ENCODE assay signal across 1 cellular context in the genomic region with DNA sequence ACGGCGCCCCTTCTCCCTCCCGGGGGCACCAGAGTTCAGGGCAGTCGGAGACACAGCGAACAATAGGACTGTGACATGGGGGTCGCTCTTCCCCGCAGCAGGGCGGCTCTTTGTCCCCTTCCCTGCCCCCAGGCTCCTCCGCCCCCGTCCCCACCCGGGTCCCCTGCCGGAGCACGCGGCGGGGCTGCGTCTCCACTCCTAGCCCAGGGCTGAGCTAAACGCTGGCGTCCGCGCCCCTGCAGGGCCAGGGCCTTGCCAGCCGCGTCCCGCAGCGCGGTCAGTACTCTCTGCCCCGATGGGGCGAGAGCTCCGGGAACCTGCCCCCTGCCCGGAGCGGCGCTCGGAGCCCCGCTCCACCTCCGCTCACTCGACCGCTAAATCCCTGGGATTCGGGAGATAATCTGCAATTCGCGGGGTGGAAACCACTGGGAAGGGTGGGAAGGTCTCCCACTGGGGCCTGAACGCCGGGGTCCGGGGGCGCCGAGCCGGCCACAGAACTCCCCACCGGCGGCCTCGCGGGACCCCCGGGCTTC.
TF ChIP-seq lines count a peak whose summit lies in the region.

No MANE protein-coding gene starts in this region.

TF ChIP-seq in HepG2, 621 proteins besides CTCF, POLR2A, EP300 and RAD21 (continued from another document and continues in another):
- TF ChIP-seq, protein P1, sequence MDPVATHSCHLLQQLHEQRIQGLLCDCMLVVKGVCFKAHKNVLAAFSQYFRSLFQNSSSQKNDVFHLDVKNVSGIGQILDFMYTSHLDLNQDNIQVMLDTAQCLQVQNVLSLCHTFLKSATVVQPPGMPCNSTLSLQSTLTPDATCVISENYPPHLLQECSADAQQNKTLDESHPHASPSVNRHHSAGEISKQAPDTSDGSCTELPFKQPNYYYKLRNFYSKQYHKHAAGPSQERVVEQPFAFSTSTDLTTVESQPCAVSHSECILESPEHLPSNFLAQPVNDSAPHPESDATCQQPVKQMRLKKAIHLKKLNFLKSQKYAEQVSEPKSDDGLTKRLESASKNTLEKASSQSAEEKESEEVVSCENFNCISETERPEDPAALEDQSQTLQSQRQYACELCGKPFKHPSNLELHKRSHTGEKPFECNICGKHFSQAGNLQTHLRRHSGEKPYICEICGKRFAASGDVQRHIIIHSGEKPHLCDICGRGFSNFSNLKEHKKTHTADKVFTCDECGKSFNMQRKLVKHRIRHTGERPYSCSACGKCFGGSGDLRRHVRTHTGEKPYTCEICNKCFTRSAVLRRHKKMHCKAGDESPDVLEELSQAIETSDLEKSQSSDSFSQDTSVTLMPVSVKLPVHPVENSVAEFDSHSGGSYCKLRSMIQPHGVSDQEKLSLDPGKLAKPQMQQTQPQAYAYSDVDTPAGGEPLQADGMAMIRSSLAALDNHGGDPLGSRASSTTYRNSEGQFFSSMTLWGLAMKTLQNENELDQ (CRISPR knock-in tag; IDR thresholded peaks at IDR 0.05; ENCODE audit: borderline replicate concordance) = no peak
- TF ChIP-seq ZNF20 (CRISPR knock-in tag; IDR thresholded peaks at IDR 0.05) = peak; percentile 52; the same call in 1 of the 2 replicates
- TF ChIP-seq CBX1 (IDR thresholded peaks at IDR 0.05; ENCODE audit: low read depth) = no peak
- TF ChIP-seq, protein P2, sequence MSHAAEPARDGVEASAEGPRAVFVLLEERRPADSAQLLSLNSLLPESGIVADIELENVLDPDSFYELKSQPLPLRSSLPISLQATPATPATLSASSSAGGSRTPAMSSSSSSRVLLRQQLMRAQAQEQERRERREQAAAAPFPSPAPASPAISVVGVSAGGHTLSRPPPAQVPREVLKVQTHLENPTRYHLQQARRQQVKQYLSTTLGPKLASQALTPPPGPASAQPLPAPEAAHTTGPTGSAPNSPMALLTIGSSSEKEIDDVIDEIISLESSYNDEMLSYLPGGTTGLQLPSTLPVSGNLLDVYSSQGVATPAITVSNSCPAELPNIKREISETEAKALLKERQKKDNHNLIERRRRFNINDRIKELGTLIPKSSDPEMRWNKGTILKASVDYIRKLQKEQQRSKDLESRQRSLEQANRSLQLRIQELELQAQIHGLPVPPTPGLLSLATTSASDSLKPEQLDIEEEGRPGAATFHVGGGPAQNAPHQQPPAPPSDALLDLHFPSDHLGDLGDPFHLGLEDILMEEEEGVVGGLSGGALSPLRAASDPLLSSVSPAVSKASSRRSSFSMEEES (CRISPR knock-in tag; IDR thresholded peaks at IDR 0.05) = no peak
- TF ChIP-seq GRHL1 (CRISPR knock-in tag; conservative IDR thresholded peaks at IDR 0.05) = no peak
- TF ChIP-seq, protein P3, sequence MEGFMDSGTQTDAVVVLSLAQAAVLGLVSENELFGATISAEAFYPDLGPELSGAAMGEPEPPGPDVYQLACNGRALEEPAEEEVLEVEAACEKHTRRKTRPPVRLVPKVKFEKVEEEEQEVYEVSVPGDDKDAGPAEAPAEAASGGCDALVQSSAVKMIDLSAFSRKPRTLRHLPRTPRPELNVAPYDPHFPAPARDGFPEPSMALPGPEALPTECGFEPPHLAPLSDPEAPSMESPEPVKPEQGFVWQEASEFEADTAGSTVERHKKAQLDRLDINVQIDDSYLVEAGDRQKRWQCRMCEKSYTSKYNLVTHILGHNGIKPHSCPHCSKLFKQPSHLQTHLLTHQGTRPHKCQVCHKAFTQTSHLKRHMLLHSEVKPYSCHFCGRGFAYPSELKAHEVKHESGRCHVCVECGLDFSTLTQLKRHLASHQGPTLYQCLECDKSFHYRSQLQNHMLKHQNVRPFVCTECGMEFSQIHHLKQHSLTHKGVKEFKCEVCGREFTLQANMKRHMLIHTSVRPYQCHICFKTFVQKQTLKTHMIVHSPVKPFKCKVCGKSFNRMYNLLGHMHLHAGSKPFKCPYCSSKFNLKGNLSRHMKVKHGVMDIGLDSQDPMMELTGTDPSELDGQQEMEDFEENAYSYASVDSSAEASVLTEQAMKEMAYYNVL (CRISPR knock-in tag; IDR thresholded peaks at IDR 0.05; ENCODE audit: borderline replicate concordance) = 0 out of 2 replicates have a peak, but pooled peaks have one; percentile 32
- TF ChIP-seq DZIP1 (CRISPR knock-in tag; IDR thresholded peaks at IDR 0.05) = no peak
- no peak for TF ChIP-seq ZNF367 (CRISPR knock-in tag; IDR thresholded peaks at IDR 0.05; ENCODE audit: borderline replicate concordance)
- no peak for TF ChIP-seq NKX3-1 (CRISPR knock-in tag; IDR thresholded peaks at IDR 0.05)
- no peak for TF ChIP-seq GTF2F1 (IDR thresholded peaks at IDR 0.05; ENCODE audit: low read length)
- no peak for TF ChIP-seq KDM2A (CRISPR knock-in tag; IDR thresholded peaks at IDR 0.05; ENCODE audit: borderline replicate concordance, low read depth)
- TF ChIP-seq TMF1 (CRISPR knock-in tag; IDR thresholded peaks at IDR 0.05; ENCODE audit: low read depth) = no peak
- TF ChIP-seq ZFY (CRISPR knock-in tag; IDR thresholded peaks at IDR 0.05) = peak; percentile 42; the same call in 1 of the 2 replicates
- TF ChIP-seq ATF4 (CRISPR knock-in tag; IDR thresholded peaks at IDR 0.05) = no peak
- no peak for TF ChIP-seq SKIL (CRISPR knock-in tag; IDR thresholded peaks at IDR 0.05; ENCODE audit: borderline replicate concordance)
- TF ChIP-seq BCL3 (CRISPR knock-in tag; IDR thresholded peaks at IDR 0.05) = no peak
- TF ChIP-seq, protein P4, sequence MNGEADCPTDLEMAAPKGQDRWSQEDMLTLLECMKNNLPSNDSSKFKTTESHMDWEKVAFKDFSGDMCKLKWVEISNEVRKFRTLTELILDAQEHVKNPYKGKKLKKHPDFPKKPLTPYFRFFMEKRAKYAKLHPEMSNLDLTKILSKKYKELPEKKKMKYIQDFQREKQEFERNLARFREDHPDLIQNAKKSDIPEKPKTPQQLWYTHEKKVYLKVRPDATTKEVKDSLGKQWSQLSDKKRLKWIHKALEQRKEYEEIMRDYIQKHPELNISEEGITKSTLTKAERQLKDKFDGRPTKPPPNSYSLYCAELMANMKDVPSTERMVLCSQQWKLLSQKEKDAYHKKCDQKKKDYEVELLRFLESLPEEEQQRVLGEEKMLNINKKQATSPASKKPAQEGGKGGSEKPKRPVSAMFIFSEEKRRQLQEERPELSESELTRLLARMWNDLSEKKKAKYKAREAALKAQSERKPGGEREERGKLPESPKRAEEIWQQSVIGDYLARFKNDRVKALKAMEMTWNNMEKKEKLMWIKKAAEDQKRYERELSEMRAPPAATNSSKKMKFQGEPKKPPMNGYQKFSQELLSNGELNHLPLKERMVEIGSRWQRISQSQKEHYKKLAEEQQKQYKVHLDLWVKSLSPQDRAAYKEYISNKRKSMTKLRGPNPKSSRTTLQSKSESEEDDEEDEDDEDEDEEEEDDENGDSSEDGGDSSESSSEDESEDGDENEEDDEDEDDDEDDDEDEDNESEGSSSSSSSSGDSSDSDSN (CRISPR knock-in tag; IDR thresholded peaks at IDR 0.05) = peak; percentile 66
- no peak for TF ChIP-seq ZNF280B (CRISPR knock-in tag; IDR thresholded peaks at IDR 0.05; ENCODE audit: borderline replicate concordance)
- TF ChIP-seq ZNF598 (CRISPR knock-in tag; IDR thresholded peaks at IDR 0.05; ENCODE audit: borderline replicate concordance) = 0 out of 2 replicates have a peak, but pooled peaks have one; percentile 3
- no peak for TF ChIP-seq HCFC1 (IDR thresholded peaks at IDR 0.05; ENCODE audit: low read depth, low read length)
- TF ChIP-seq CHD4 (IDR thresholded peaks at IDR 0.05; ENCODE audit: borderline replicate concordance, low read length) = no peak
- no peak for TF ChIP-seq ZNF468 (CRISPR knock-in tag; IDR thresholded peaks at IDR 0.05)
- 0 out of 2 replicates have a peak, but pooled peaks have one; percentile 30 for TF ChIP-seq KDM4B (CRISPR knock-in tag; IDR thresholded peaks at IDR 0.05)
- no peak for TF ChIP-seq ESRRA (CRISPR knock-in tag; IDR thresholded peaks at IDR 0.05; ENCODE audit: low read depth)
- peak; percentile 12; the same call in 1 of the 2 replicates for TF ChIP-seq ARNT2 (CRISPR knock-in tag; IDR thresholded peaks at IDR 0.05; ENCODE audit: low read depth)
- peak; percentile 55; the same call in 1 of the 2 replicates for TF ChIP-seq MXD1 (CRISPR knock-in tag; IDR thresholded peaks at IDR 0.05)
